ENCODE assay signal across 14 cellular contexts in genomic region chr1:47107851-47108574, GRCh38. TPM values are rescaled to one million over a fixed set of nuclear protein-coding genes. Genes with fewer than 3 reads are reported as not detected.
DNase-seq lines count a peak whose midpoint lies in the region; ATAC-seq, FAIRE-seq and TF ChIP-seq lines count a peak whose summit lies in the region.
"Not testable (repeated sequence)": the region's sequence is repeated elsewhere in the genome, so short reads cannot be mapped to it uniquely, and the experiment has no call there.
"Had no signal": no experiment of that assay in that cellular context is flagged by ENCODE, and none has a peak within 500 bp of the region (broad histone marks: within the 10 kb centered on the region; RNA-seq: fewer than 3 reads in every experiment).

No MANE protein-coding gene starts in this region.

- H3K36me3 ChIP-seq in Caco-2 (ENCODE audit: control insufficient read depth, insufficient read depth, low read length); GM23338 (ENCODE audit: insufficient read depth); SJCRH30; GM12878 (ENCODE audit: control insufficient read depth in 2 of 2, insufficient read depth in 2 of 2, low read length in 1 of 2); lower lobe of right lung; upper lobe of right lung: not testable (repeated sequence)

- not testable (repeated sequence) for H3K9me3 ChIP-seq in Caco-2; SJCRH30 (replicated peaks); GM12878 (replicated peaks; ENCODE audit: control insufficient read depth, insufficient read depth, low read length); lower lobe of right lung; upper lobe of right lung

- DNase-seq in Caco-2 (peak; percentile 3 to 47), GM23338 (ENCODE audit: low spot score) (peak; percentile 40), LoVo (ENCODE audit: low spot score) (peak; percentile 48), SJCRH30 (peak; percentile 67 to 73), lower lobe of right lung (peak; percentile 46)
- DNase-seq in GM12878 (ENCODE audit: low read depth, low spot score); upper lobe of right lung: not testable (repeated sequence)

- peak; percentile 81 for FAIRE-seq in GM12878 (lab: Jason Lieb, UNC)

- not testable (repeated sequence) for H3K9ac ChIP-seq in GM12878 (ENCODE audit: control insufficient read depth, insufficient read depth, low read length)

- not testable (repeated sequence) for BruUV-seq in Caco-2 (replicated peaks; lab: Mats Ljungman, UMichigan); GM12878 (replicated peaks; lab: Mats Ljungman, UMichigan)

- SMC1A ChIA-PET in GM12878 (lab: Charles Lee; ENCODE audit: uncharacterized antibody, unreplicated experiment), result not testable (repeated sequence)

- H3K27ac ChIP-seq in GM23338 (ENCODE audit: low read depth) (0 out of 2 replicates have a peak overlapping the region, but pooled peaks have one; percentile 26), lower lobe of right lung (peak overlapping the region; percentile 46)
- H3K27ac ChIP-seq in SJCRH30; GM12878 (ENCODE audit: control insufficient read depth, insufficient read depth); upper lobe of right lung: not testable (repeated sequence)

- not testable (repeated sequence) for H3K4me3 ChIP-seq in Caco-2 (ENCODE audit: low read depth, low read length); GM23338; SJCRH30; GM12878; lower lobe of right lung; upper lobe of right lung

- whole genome bisulfite sequencing in GM12878 (ENCODE audit: insufficient coverage, insufficient replicate concordance, low lambda C conversion rate, missing lambda C conversion rate), result 31% methylated on average over 9 of the region's 10 CpGs

- CTCF ChIA-PET in Caco-2 (lab: Charles Lee), result interaction anchor here (0.5 kb wide), 1 partner anchor 23 kb away, joined by 4 read pairs; no protein-coding TSS in a partner anchor
- CTCF ChIA-PET in GM12878 (lab: Yijun Ruan, JAX), result not testable (repeated sequence)

- H3K27me3 Mint-ChIP-seq in Caco-2 (ENCODE audit: insufficient read depth, unreplicated experiment); GM23338 (ENCODE audit: insufficient read depth, low read depth, poor library complexity): not testable (repeated sequence)

- not testable (repeated sequence) for H3K36me3 Mint-ChIP-seq in Caco-2 (ENCODE audit: insufficient read depth, unreplicated experiment); GM23338 (ENCODE audit: low read depth)

- H3K79me2 ChIP-seq in GM23338 (replicated peaks; ENCODE audit: insufficient read depth); GM12878 (ENCODE audit: control insufficient read depth, insufficient read depth, low read length): not testable (repeated sequence)

- H3K4me2 ChIP-seq in GM23338; GM12878 (ENCODE audit: control insufficient read depth, insufficient read depth): not testable (repeated sequence)

- in situ Hi-C loops in GM12878 (cut with MboI), result not testable (repeated sequence)

- not testable (repeated sequence) for TF ChIP-seq RAD21 in GM12878 (IDR thresholded peaks at IDR 0.05; ENCODE audit: insufficient read depth, low read depth, low read length)

- TF ChIP-seq POLR2A in GM12878 (IDR thresholded peaks at IDR 0.05; ENCODE audit: low read depth, low read length), result not testable (repeated sequence)

- H3K27me3 ChIP-seq in Caco-2 (replicated peaks; ENCODE audit: control insufficient read depth, insufficient read depth, low read length); GM23338 (ENCODE audit: insufficient read depth); SJCRH30; GM12878 (replicated peaks in 1 of 2; ENCODE audit: control insufficient read depth in 2 of 2, insufficient read depth in 2 of 2, low read length in 1 of 2); lower lobe of right lung (ENCODE audit: low read depth); upper lobe of right lung: not testable (repeated sequence)

- not testable (repeated sequence) for H3K4me1 ChIP-seq in Caco-2; SJCRH30; GM12878 (ENCODE audit: control insufficient read depth, insufficient read depth, low read length); lower lobe of right lung; upper lobe of right lung
- peaks cover 20% of the 10 kb centered on the region for H3K4me1 ChIP-seq in GM23338 (ENCODE audit: insufficient read depth)

- H3K9me2 ChIP-seq in GM23338 (ENCODE audit: insufficient read depth), result not testable (repeated sequence)

- H4K20me1 ChIP-seq in GM23338 (replicated peaks; ENCODE audit: insufficient read depth); GM12878 (ENCODE audit: control insufficient read depth, insufficient read depth): not testable (repeated sequence)

- POLR2A ChIA-PET in Caco-2 (lab: Charles Lee); GM12878 (lab: Charles Lee): not testable (repeated sequence)

- H3K4me3 Mint-ChIP-seq in Caco-2 (ENCODE audit: unreplicated experiment); GM23338: not testable (repeated sequence)

- intact Hi-C loops in Caco-2 (cut with micrococcal nuclease; ENCODE audit: unreplicated experiment); GM12878 (cut with micrococcal nuclease; ENCODE audit: unreplicated experiment); lower lobe of right lung (cut with DNase I); upper lobe of right lung (cut with DNase I): not testable (repeated sequence)

- TF ChIP-seq CTCF in Caco-2 (IDR thresholded peaks at IDR 0.05; ENCODE audit: insufficient read depth in 1 of 2, low read depth in 1 of 2, low read length in 1 of 2, severe bottlenecking in 1 of 2, unreplicated experiment in 1 of 2); GM23338 (conservative IDR thresholded peaks at IDR 0.05; ENCODE audit: low read depth in 2 of 2); GM12878 (IDR thresholded peaks at IDR 0.05 in 2 of 3, conservative IDR thresholded peaks at IDR 0.05 in 1 of 3; ENCODE audit: control insufficient read depth in 2 of 3, extremely low read depth in 1 of 3, insufficient read depth in 1 of 3, low read depth in 3 of 3, low read length in 3 of 3); lower lobe of right lung (IDR thresholded peaks at IDR 0.05); upper lobe of right lung (IDR thresholded peaks at IDR 0.05): not testable (repeated sequence)

- not testable (repeated sequence) for H3F3A ChIP-seq in GM23338 (replicated peaks; ENCODE audit: low read depth)

- H3K9me3 Mint-ChIP-seq in Caco-2 (ENCODE audit: unreplicated experiment); GM23338: not testable (repeated sequence)

- ATAC-seq in GM23338 (peak; percentile 74), esophagus mucosa (peak; percentile 95), lower lobe of right lung (peak; percentile 96 to 98), upper lobe of right lung (peak; percentile 99)
- not testable (repeated sequence) for ATAC-seq in GM12878

- not testable (repeated sequence) for H3K27ac Mint-ChIP-seq in Caco-2 (ENCODE audit: unreplicated experiment); GM23338

- not testable (repeated sequence) for H3K4me1 Mint-ChIP-seq in Caco-2 (ENCODE audit: low read depth, unreplicated experiment)
- peaks cover 13% of the 10 kb centered on the region for H3K4me1 Mint-ChIP-seq in GM23338

- peak overlapping the region; percentile 66; the same call in 1 of the 2 replicates for H2AFZ ChIP-seq in GM23338
- H2AFZ ChIP-seq in GM12878 (ENCODE audit: control insufficient read depth, low read depth, low read length), result not testable (repeated sequence)

- TF ChIP-seq EP300 in GM12878 (IDR thresholded peaks at IDR 0.05; ENCODE audit: borderline replicate concordance in 1 of 2, control insufficient read depth in 1 of 2, low read depth in 2 of 2, low read length in 2 of 2), result not testable (repeated sequence)

- RAD21 ChIA-PET in GM12878 (lab: Charles Lee; ENCODE audit: unreplicated experiment), result not testable (repeated sequence)

RNA-seq across cellular contexts. Expression of gene CYP4A22, which starts 29.2 kb away (rescaled TPM):
- not detected in 2 replicates for total RNA-seq in Caco-2 (2022)
- total RNA-seq in GM23338 (2014; rRNA removed; shearing (Covaris generic)), result not detected in 2 replicates
- polyA plus RNA-seq in GM23338 (2016; fragmentation: Nextera tagmentation; extraction: Ambion mirVana), result not detected in 2 replicates
- total RNA-seq in SJCRH30 (2014; rRNA removed; shearing (Covaris generic)), result not detected in 2 replicates
- not detected in 2 replicates for total RNA-seq in GM12878 (2013; cell fraction: nucleolus; rRNA removed)
- total RNA-seq in GM12878 (2014; rRNA removed), result not detected in 2 replicates
- total RNA-seq in GM12878 (2014; rRNA removed; fragmentation: Illumina TruSeq; extraction: Trizol), result not detected in 2 replicates
- not detected in 2 replicates for total RNA-seq in GM12878 (2021)
- not detected for polyA plus RNA-seq in GM12878 (2011; ENCODE audit: low read depth)
- not detected in 2 replicates for polyA plus RNA-seq in GM12878 (2011; rRNA removed)
- not detected in 2 replicates for polyA plus RNA-seq in GM12878 (2011; cell fraction: cytosol; rRNA removed)
- polyA plus RNA-seq in GM12878 (2011; cell fraction: nucleus; rRNA removed), result not detected in 2 replicates
- polyA plus RNA-seq in GM12878 (2012), result not detected in 2 replicates
- not detected in 2 replicates for polyA plus RNA-seq in GM12878 (2014; fragmentation: Illumina TruSeq; extraction: Trizol)
- polyA plus RNA-seq in GM12878 (2014; fragmentation: Nextera tagmentation; extraction: Ambion mirVana), result not detected
- polyA plus RNA-seq in GM12878 (2014; rRNA removed), result not detected in 2 replicates
- not detected for polyA plus RNA-seq in GM12878 (2016; fragmentation: Nextera tagmentation; extraction: Ambion mirVana)
- not detected in 2 replicates for polyA minus RNA-seq in GM12878 (2011; rRNA and poly(A)+ RNA removed)
- not detected in 2 replicates for polyA minus RNA-seq in GM12878 (2011; cell fraction: cytosol; rRNA and poly(A)+ RNA removed)
- not detected in 2 replicates for polyA minus RNA-seq in GM12878 (2011; cell fraction: nucleus; rRNA and poly(A)+ RNA removed)
- total RNA-seq in esophagus mucosa, result not detected
- total RNA-seq in lower lobe of right lung, result not detected
- not detected for total RNA-seq in upper lobe of right lung
- total RNA-seq: activated CD4-positive, alpha-beta T cell treated with anti-CD3 and anti-CD28 coated beads, Interleukin-2, amount 10 ng/mL, durations not matched to agents 24 days and 14 days; activated naive CD4-positive, alpha-beta T cell treated with anti-CD3 and anti-CD28 coated beads, Interleukin-2, amount 50 U/mL, for 72 hours; CD4-positive, alpha-beta memory T cell; fibroblast of villous mesenchyme; natural killer cell; Right ventricle myocardium inferior had no signal
- polyA plus RNA-seq: CD4-positive, alpha-beta memory T cell had no signal

RNA-seq across cellular contexts. Expression of gene CYP4Z1, which starts 41.0 kb away (rescaled TPM):
- total RNA-seq in Caco-2 (2022), result not detected in 2 replicates
- total RNA-seq in GM23338 (2014; rRNA removed; shearing (Covaris generic)), result not detected in 2 replicates
- not detected in 2 replicates for polyA plus RNA-seq in GM23338 (2016; fragmentation: Nextera tagmentation; extraction: Ambion mirVana)
- not detected in 2 replicates for total RNA-seq in SJCRH30 (2014; rRNA removed; shearing (Covaris generic))
- total RNA-seq in GM12878 (2013; cell fraction: nucleolus; rRNA removed), result not detected in 2 replicates
- total RNA-seq in GM12878 (2014; rRNA removed), result not detected in 2 replicates
- total RNA-seq in GM12878 (2014; rRNA removed; fragmentation: Illumina TruSeq; extraction: Trizol), result not detected in 2 replicates
- total RNA-seq in GM12878 (2021), result not detected in 2 replicates
- polyA plus RNA-seq in GM12878 (2011; ENCODE audit: low read depth), result not detected
- not detected in 2 replicates for polyA plus RNA-seq in GM12878 (2011; rRNA removed)
- not detected in 2 replicates for polyA plus RNA-seq in GM12878 (2011; cell fraction: cytosol; rRNA removed)
- not detected in 2 replicates for polyA plus RNA-seq in GM12878 (2011; cell fraction: nucleus; rRNA removed)
- polyA plus RNA-seq in GM12878 (2012), result not detected in 2 replicates
- not detected in 2 replicates for polyA plus RNA-seq in GM12878 (2014; fragmentation: Illumina TruSeq; extraction: Trizol)
- not detected for polyA plus RNA-seq in GM12878 (2014; fragmentation: Nextera tagmentation; extraction: Ambion mirVana)
- polyA plus RNA-seq in GM12878 (2014; rRNA removed), result not detected in 2 replicates
- polyA plus RNA-seq in GM12878 (2016; fragmentation: Nextera tagmentation; extraction: Ambion mirVana), result not detected
- not detected in 2 replicates for polyA minus RNA-seq in GM12878 (2011; rRNA and poly(A)+ RNA removed)
- not detected in 2 replicates for polyA minus RNA-seq in GM12878 (2011; cell fraction: cytosol; rRNA and poly(A)+ RNA removed)
- polyA minus RNA-seq in GM12878 (2011; cell fraction: nucleus; rRNA and poly(A)+ RNA removed), result not detected in 2 replicates
- total RNA-seq in esophagus mucosa, result 0.72 TPM
- 1.4 TPM for total RNA-seq in lower lobe of right lung
- total RNA-seq in upper lobe of right lung, result 2.1 TPM
- total RNA-seq: activated CD4-positive, alpha-beta T cell treated with anti-CD3 and anti-CD28 coated beads, Interleukin-2, amount 10 ng/mL, durations not matched to agents 24 days and 14 days; activated naive CD4-positive, alpha-beta T cell treated with anti-CD3 and anti-CD28 coated beads, Interleukin-2, amount 50 U/mL, for 72 hours; CD4-positive, alpha-beta memory T cell; fibroblast of villous mesenchyme; natural killer cell had no signal
- polyA plus RNA-seq: CD4-positive, alpha-beta memory T cell had no signal
